1 cellular context compared by ENCODE assay signal in the genomic region with DNA sequence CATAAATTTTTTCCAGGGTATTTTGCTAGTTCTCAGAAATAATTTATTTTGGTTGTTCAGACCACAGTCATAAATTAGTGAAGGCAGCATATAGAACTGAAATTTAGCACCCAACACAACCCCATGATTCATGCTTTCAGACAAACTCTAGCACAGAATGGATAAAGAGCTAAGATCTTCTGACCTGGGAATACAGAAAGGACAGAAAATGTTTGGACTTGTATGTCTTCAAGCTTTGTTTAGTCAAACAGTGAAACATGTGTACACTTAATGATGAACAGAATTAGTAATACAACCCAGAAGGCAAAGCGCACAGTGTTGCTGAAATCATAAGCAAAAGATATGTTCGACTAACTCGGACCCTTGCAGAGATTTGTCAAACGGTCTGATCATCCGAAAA.
TF ChIP-seq lines count a peak whose summit lies in the region.

No MANE protein-coding gene starts in this region.

TF ChIP-seq in GM23338, 12 proteins besides CTCF, POLR2A, EP300 and RAD21 (continued from another document):
- TF ChIP-seq, protein P1, sequence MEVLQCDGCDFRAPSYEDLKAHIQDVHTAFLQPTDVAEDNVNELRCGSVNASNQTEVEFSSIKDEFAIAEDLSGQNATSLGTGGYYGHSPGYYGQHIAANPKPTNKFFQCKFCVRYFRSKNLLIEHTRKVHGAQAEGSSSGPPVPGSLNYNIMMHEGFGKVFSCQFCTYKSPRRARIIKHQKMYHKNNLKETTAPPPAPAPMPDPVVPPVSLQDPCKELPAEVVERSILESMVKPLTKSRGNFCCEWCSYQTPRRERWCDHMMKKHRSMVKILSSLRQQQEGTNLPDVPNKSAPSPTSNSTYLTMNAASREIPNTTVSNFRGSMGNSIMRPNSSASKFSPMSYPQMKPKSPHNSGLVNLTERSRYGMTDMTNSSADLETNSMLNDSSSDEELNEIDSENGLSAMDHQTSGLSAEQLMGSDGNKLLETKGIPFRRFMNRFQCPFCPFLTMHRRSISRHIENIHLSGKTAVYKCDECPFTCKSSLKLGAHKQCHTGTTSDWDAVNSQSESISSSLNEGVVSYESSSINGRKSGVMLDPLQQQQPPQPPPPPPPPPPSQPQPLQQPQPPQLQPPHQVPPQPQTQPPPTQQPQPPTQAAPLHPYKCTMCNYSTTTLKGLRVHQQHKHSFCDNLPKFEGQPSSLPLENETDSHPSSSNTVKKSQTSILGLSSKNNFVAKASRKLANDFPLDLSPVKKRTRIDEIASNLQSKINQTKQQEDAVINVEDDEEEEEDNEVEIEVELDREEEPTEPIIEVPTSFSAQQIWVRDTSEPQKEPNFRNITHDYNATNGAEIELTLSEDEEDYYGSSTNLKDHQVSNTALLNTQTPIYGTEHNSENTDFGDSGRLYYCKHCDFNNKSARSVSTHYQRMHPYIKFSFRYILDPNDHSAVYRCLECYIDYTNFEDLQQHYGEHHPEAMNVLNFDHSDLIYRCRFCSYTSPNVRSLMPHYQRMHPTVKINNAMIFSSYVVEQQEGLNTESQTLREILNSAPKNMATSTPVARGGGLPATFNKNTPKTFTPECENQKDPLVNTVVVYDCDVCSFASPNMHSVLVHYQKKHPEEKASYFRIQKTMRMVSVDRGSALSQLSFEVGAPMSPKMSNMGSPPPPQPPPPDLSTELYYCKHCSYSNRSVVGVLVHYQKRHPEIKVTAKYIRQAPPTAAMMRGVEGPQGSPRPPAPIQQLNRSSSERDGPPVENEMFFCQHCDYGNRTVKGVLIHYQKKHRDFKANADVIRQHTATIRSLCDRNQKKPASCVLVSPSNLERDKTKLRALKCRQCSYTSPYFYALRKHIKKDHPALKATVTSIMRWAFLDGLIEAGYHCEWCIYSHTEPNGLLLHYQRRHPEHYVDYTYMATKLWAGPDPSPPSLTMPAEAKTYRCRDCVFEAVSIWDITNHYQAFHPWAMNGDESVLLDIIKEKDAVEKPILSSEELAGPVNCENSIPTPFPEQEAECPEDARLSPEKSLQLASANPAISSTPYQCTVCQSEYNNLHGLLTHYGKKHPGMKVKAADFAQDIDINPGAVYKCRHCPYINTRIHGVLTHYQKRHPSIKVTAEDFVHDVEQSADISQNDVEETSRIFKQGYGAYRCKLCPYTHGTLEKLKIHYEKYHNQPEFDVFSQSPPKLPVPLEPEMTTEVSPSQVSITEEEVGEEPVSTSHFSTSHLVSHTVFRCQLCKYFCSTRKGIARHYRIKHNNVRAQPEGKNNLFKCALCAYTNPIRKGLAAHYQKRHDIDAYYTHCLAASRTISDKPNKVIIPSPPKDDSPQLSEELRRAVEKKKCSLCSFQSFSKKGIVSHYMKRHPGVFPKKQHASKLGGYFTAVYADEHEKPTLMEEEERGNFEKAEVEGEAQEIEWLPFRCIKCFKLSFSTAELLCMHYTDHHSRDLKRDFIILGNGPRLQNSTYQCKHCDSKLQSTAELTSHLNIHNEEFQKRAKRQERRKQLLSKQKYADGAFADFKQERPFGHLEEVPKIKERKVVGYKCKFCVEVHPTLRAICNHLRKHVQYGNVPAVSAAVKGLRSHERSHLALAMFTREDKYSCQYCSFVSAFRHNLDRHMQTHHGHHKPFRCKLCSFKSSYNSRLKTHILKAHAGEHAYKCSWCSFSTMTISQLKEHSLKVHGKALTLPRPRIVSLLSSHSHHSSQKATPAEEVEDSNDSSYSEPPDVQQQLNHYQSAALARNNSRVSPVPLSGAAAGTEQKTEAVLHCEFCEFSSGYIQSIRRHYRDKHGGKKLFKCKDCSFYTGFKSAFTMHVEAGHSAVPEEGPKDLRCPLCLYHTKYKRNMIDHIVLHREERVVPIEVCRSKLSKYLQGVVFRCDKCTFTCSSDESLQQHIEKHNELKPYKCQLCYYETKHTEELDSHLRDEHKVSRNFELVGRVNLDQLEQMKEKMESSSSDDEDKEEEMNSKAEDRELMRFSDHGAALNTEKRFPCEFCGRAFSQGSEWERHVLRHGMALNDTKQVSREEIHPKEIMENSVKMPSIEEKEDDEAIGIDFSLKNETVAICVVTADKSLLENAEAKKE (CRISPR knock-in tag; IDR thresholded peaks at IDR 0.05) = no peak
- TF ChIP-seq JUNB (IDR thresholded peaks at IDR 0.05; ENCODE audit: unreplicated experiment) (no peak), ZNF331 (CRISPR knock-in tag; IDR thresholded peaks at IDR 0.05; ENCODE audit: low read depth) (no peak), CREB1 (CRISPR knock-in tag; IDR thresholded peaks at IDR 0.05; ENCODE audit: low read depth) (no peak), POLR2AphosphoS5 (IDR thresholded peaks at IDR 0.05; ENCODE audit: low read depth) (no peak), EZH2phosphoT487 (IDR thresholded peaks at IDR 0.05; ENCODE audit: unreplicated experiment) (no peak), EZH2 (IDR thresholded peaks at IDR 0.05; ENCODE audit: low read depth, unreplicated experiment) (no peak)
- TF ChIP-seq, protein P2, sequence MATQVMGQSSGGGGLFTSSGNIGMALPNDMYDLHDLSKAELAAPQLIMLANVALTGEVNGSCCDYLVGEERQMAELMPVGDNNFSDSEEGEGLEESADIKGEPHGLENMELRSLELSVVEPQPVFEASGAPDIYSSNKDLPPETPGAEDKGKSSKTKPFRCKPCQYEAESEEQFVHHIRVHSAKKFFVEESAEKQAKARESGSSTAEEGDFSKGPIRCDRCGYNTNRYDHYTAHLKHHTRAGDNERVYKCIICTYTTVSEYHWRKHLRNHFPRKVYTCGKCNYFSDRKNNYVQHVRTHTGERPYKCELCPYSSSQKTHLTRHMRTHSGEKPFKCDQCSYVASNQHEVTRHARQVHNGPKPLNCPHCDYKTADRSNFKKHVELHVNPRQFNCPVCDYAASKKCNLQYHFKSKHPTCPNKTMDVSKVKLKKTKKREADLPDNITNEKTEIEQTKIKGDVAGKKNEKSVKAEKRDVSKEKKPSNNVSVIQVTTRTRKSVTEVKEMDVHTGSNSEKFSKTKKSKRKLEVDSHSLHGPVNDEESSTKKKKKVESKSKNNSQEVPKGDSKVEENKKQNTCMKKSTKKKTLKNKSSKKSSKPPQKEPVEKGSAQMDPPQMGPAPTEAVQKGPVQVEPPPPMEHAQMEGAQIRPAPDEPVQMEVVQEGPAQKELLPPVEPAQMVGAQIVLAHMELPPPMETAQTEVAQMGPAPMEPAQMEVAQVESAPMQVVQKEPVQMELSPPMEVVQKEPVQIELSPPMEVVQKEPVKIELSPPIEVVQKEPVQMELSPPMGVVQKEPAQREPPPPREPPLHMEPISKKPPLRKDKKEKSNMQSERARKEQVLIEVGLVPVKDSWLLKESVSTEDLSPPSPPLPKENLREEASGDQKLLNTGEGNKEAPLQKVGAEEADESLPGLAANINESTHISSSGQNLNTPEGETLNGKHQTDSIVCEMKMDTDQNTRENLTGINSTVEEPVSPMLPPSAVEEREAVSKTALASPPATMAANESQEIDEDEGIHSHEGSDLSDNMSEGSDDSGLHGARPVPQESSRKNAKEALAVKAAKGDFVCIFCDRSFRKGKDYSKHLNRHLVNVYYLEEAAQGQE (IDR thresholded peaks at IDR 0.05; ENCODE audit: unreplicated experiment) = no peak
- TF ChIP-seq, protein P3, sequence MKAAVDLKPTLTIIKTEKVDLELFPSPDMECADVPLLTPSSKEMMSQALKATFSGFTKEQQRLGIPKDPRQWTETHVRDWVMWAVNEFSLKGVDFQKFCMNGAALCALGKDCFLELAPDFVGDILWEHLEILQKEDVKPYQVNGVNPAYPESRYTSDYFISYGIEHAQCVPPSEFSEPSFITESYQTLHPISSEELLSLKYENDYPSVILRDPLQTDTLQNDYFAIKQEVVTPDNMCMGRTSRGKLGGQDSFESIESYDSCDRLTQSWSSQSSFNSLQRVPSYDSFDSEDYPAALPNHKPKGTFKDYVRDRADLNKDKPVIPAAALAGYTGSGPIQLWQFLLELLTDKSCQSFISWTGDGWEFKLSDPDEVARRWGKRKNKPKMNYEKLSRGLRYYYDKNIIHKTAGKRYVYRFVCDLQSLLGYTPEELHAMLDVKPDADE (IDR thresholded peaks at IDR 0.05) = no peak
